ENCODE assay signal across 8 cellular contexts in the genomic region with DNA sequence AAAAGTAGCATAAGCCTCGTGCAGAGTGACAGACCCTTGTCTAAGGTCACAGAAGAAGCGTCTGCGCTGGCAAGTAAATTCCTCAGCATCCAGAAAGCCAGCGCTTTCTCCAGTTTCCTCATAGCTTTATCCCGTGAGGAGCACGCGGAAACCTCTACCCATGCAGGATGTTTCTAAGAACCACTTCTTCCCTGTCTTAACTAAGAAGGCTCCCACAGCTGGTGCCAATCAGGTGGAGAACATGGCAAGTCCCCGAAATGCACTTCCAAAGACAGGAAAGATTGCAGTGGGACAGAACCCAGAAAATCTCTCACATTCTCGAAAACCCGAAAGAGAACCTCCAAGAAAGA. TPM values are rescaled to one million over a fixed set of nuclear protein-coding genes. Genes with fewer than 3 reads are reported as not detected.
DNase-seq lines count a peak whose midpoint lies in the region; ATAC-seq, FAIRE-seq and TF ChIP-seq lines count a peak whose summit lies in the region.

No MANE protein-coding gene starts in this region.

- H3K4me3 ChIP-seq in Caco-2 (ENCODE audit: low read depth, low read length) (peak overlapping the region; percentile 47), HEK293 (ENCODE audit: low read depth, low read length) (peak overlapping the region; percentile 100), astrocyte (ENCODE audit: insufficient read depth, low read depth, low read length) (peak overlapping the region; percentile 97), lower lobe of right lung (peak overlapping the region; percentile 78)

- BruUV-seq in Caco-2 (replicated peaks; lab: Mats Ljungman, UMichigan) = TSS peak; percentile 59

- no peak overlapping the region for H2AFZ ChIP-seq in astrocyte (ENCODE audit: low read depth, low read length)

- H3K27ac ChIP-seq in HEK293 (ENCODE audit: extremely low read depth, low read depth, low read length) (peak overlapping the region; percentile 55), astrocyte (ENCODE audit: low read depth, low read length) (peak overlapping the region; percentile 98), lower lobe of right lung (peak overlapping the region; percentile 93)

- H3K27me3 Mint-ChIP-seq in Caco-2 (ENCODE audit: insufficient read depth, unreplicated experiment) (no peaks in the 10 kb centered on the region), astrocyte (ENCODE audit: low read depth, unreplicated experiment) (no peaks in the 10 kb centered on the region)

- peak in 1 of 2 donors; percentile 2 for ATAC-seq in lower lobe of right lung

- H3K36me3 ChIP-seq in Caco-2 (ENCODE audit: control insufficient read depth, insufficient read depth, low read length) (no peaks in the 10 kb centered on the region; the same call in 1 of the 2 replicates), HEK293 (ENCODE audit: control insufficient read depth in 2 of 2, insufficient read depth in 1 of 2, low read length in 2 of 2) (peaks cover 29 to 40% of the 10 kb centered on the region in 2 experiments), astrocyte (ENCODE audit: insufficient read depth, low read length) (peaks cover 25% of the 10 kb centered on the region), lower lobe of right lung (peaks cover 43% of the 10 kb centered on the region)

- POLR2A ChIA-PET in Caco-2 (lab: Charles Lee) = interaction anchor here (1.3 to 1.9 kb wide), 4 partner anchors 10 to 99 kb away, joined by 5 to 27 read pairs (median 12); a partner anchor contains a TSS
- POLR2A ChIA-PET in HEK293 (lab: Yijun Ruan, JAX) = interaction anchor here (1.0 to 2.9 kb wide), 11 partner anchors 10 to 476 kb away, joined by 3 to 36 read pairs (median 5); a partner anchor contains a TSS

- TF ChIP-seq CTCF in Caco-2 (IDR thresholded peaks at IDR 0.05; ENCODE audit: insufficient read depth in 1 of 2, low read depth in 1 of 2, low read length in 1 of 2, severe bottlenecking in 1 of 2, unreplicated experiment in 1 of 2) (no peak), HEK293 (tag by site-specific recombination; IDR thresholded peaks at IDR 0.05) (no peak), astrocyte (IDR thresholded peaks at IDR 0.05; ENCODE audit: insufficient read depth, low read depth, low read length) (no peak), lower lobe of right lung (IDR thresholded peaks at IDR 0.05) (no peak)

- CTCF ChIA-PET in Caco-2 (lab: Charles Lee) = interaction anchor here (1.1 to 1.9 kb wide), 3 partner anchors 25 to 98 kb away, joined by 3 to 12 read pairs (median 7); a partner anchor contains a TSS
- CTCF ChIA-PET in HEK293 (lab: Yijun Ruan, JAX) = interaction anchor here (0.5 to 1.3 kb wide), 2 partner anchors 56 to 485 kb away, joined by 3 to 4 read pairs; no protein-coding TSS in a partner anchor

- H3K4me3 Mint-ChIP-seq in Caco-2 (ENCODE audit: unreplicated experiment) = no peak overlapping the region
- no peak overlapping the region for H3K4me3 Mint-ChIP-seq in astrocyte (ENCODE audit: unreplicated experiment)

- H3K36me3 Mint-ChIP-seq in Caco-2 (ENCODE audit: insufficient read depth, unreplicated experiment) = peaks cover 41% of the 10 kb centered on the region
- H3K36me3 Mint-ChIP-seq in astrocyte (ENCODE audit: low read depth, unreplicated experiment) = peaks cover 18% of the 10 kb centered on the region

- H3K27ac Mint-ChIP-seq in Caco-2 (ENCODE audit: unreplicated experiment) (no peak overlapping the region), astrocyte (ENCODE audit: unreplicated experiment) (no peak overlapping the region)

- DNase-seq in Caco-2 = peak in 1 of 2 experiments; percentile 47
- DNase-seq in astrocyte (ENCODE audit: low read depth) = peak; percentile 35
- peak; percentile 58 for DNase-seq in lower lobe of right lung
- no peak for DNase-seq in C1 segment of cervical spinal cord (lab: John Stamatoyannopoulos, UW)
- DNase-seq in NCI-H1105 treated with DMSO at 0.1 percent for 48 hours (lab: John Stamatoyannopoulos, UW) = no peak
- no peak for DNase-seq in iPS-NIHi11 (ENCODE audit: low spot score)
- no peak for DNase-seq in NCI-H1048 (lab: John Stamatoyannopoulos, UW)

- H3K9me3 Mint-ChIP-seq in Caco-2 (ENCODE audit: unreplicated experiment) (no peaks in the 10 kb centered on the region), astrocyte (ENCODE audit: unreplicated experiment) (no peaks in the 10 kb centered on the region)

- peak overlapping the region; percentile 95 for H3K4me2 ChIP-seq in astrocyte (ENCODE audit: low read length)

- no peaks in the 10 kb centered on the region for H3K9me3 ChIP-seq in Caco-2
- no peaks in the 10 kb centered on the region for H3K9me3 ChIP-seq in HEK293 (ENCODE audit: control insufficient read depth, insufficient read depth, low read depth, low read length)
- H3K9me3 ChIP-seq in astrocyte (ENCODE audit: insufficient read depth, low read depth, low read length) = no peaks in the 10 kb centered on the region
- no peaks in the 10 kb centered on the region for H3K9me3 ChIP-seq in lower lobe of right lung

- peaks cover 71% of the 10 kb centered on the region for H3K79me2 ChIP-seq in astrocyte (ENCODE audit: insufficient read depth, low read length)

- H4K20me1 ChIP-seq in astrocyte (ENCODE audit: insufficient read depth, low read length) = peaks cover 52% of the 10 kb centered on the region

- intact Hi-C loops in Caco-2 (cut with micrococcal nuclease; ENCODE audit: unreplicated experiment) (loop anchor here (1.0 to 5.0 kb wide), 2 partner anchors 10 to 40 kb away; no protein-coding TSS in a partner anchor), lower lobe of right lung (cut with DNase I) (no loop called here)

- H3K4me1 Mint-ChIP-seq in Caco-2 (ENCODE audit: low read depth, unreplicated experiment) (no peaks in the 10 kb centered on the region), astrocyte (ENCODE audit: low read depth, unreplicated experiment) (peaks cover 6% of the 10 kb centered on the region)

- FAIRE-seq in astrocyte (lab: Jason Lieb, UNC) = no peak

- H3K9ac ChIP-seq in astrocyte (ENCODE audit: low read length) = peak overlapping the region; percentile 96

- H3K4me1 ChIP-seq in Caco-2 (peaks cover 7% of the 10 kb centered on the region; the same call in 1 of the 2 replicates), HEK293 (ENCODE audit: control insufficient read depth, insufficient read depth, low read length) (0 out of 2 replicates have a peak, but pooled peaks cover 4% of the 10 kb centered on the region), astrocyte (ENCODE audit: insufficient read depth, low read length) (peaks cover 7% of the 10 kb centered on the region), lower lobe of right lung (peaks cover 55% of the 10 kb centered on the region)

- H3K27me3 ChIP-seq in Caco-2 (replicated peaks; ENCODE audit: control insufficient read depth, insufficient read depth, low read length) (no peaks in the 10 kb centered on the region), astrocyte (ENCODE audit: insufficient read depth, low read length) (no peaks in the 10 kb centered on the region), lower lobe of right lung (ENCODE audit: low read depth) (no peaks in the 10 kb centered on the region)

TF ChIP-seq in HEK293, 187 proteins besides CTCF, POLR2A, EP300 and RAD21:
- TF ChIP-seq, protein P1, sequence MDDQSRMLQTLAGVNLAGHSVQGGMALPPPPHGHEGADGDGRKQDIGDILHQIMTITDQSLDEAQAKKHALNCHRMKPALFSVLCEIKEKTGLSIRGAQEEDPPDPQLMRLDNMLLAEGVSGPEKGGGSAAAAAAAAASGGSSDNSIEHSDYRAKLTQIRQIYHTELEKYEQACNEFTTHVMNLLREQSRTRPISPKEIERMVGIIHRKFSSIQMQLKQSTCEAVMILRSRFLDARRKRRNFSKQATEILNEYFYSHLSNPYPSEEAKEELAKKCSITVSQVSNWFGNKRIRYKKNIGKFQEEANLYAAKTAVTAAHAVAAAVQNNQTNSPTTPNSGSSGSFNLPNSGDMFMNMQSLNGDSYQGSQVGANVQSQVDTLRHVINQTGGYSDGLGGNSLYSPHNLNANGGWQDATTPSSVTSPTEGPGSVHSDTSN (CRISPR knock-in tag; IDR thresholded peaks at IDR 0.05) = no peak
- TF ChIP-seq ZNF571 (tag by site-specific recombination; IDR thresholded peaks at IDR 0.05) (no peak), ZNF366 (tag by site-specific recombination; conservative IDR thresholded peaks at IDR 0.05) (0 out of 2 replicates have a peak, but pooled peaks have one; percentile 54)

RNA-seq across cellular contexts. Expression of a gene that starts 1.0 kb away (rescaled TPM):
- total RNA-seq in Caco-2 (2022) = 30.7 and 31.5 TPM in 2 replicates
- total RNA-seq in astrocyte = 24.5 and 26.6 TPM in 2 replicates
- total RNA-seq in lower lobe of right lung = 37.9 TPM

RNA-seq across cellular contexts. Expression of a gene that starts 52.7 kb away (rescaled TPM):
- total RNA-seq in Caco-2 (2022) (334 and 352 TPM in 2 replicates), astrocyte (215 and 232 TPM in 2 replicates), lower lobe of right lung (132 TPM)

Comparison
In these comparisons a context has a peak if more than half of its experiments do, and no peak if none do; other contexts are left out.
1. DNase-seq: peak in astrocyte (single experiment) and lower lobe of right lung (single experiment); none in C1 segment of cervical spinal cord (0 of 14), NCI-H1105 treated with DMSO at 0.1 percent for 48 hours (single experiment), iPS-NIHi11 (single experiment) and NCI-H1048 (single experiment).
2. H3K4me3 ChIP-seq: peak in every context shown above with its lines; median percentile 100 in HEK293; 97 in astrocyte; 78 in lower lobe of right lung; 47 in Caco-2.
3. Peak in every context shown above with its lines, with median percentiles within 50 percentile points of each other: H3K27ac ChIP-seq.